In the genomic region with DNA sequence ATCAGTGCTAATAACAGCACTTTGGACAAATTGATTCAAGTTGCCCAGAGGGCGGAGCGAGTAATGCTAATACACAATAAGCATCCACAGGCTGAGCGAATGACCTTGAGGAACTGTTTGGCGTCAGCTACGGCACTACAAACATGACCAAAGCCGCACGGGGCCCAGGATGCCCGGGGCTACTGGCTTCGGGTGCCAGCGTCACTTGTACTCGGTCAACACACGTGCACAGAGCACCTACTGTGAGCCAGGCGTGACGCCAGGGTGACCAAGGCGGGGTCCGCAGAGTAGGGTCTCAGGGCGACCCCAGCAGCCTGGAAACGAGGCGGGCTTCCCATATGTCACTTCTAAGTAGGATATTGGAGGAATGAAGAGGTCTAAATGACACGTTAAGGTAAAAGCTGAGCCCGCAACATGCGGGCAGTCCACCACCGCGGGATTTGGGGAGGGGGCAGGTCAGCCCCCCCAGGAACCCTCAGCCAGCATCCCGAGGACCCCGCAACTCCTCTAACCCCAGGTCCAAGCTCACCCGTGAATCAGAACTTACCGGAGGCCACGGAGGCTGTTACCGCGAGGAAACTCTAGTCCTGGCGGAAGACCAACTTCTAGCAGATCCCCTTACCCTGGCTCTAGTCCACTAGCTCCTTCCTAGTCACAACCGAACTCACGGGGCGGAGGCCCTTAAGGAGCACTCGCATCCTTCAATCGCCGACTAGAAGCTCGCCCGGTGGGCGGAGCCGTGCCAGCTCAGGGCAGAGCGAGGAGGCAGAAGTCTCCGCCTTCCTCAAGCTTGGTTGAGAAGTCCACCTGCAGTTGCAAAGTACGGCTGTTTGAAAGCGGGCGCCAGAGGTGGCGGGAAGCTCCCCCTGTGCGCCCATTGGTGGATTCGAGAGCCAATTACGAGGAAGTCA, we compare ENCODE assay signal across 8 cellular contexts. TPM values are rescaled to one million over a fixed set of nuclear protein-coding genes. Genes with fewer than 3 reads are reported as not detected.
A peak's percentile ranks its signal among the peaks of the same experiment; 100 is the strongest.
DNase-seq lines count a peak whose midpoint lies in the region; ATAC-seq and TF ChIP-seq lines count a peak whose summit lies in the region.

A gene with protein sequence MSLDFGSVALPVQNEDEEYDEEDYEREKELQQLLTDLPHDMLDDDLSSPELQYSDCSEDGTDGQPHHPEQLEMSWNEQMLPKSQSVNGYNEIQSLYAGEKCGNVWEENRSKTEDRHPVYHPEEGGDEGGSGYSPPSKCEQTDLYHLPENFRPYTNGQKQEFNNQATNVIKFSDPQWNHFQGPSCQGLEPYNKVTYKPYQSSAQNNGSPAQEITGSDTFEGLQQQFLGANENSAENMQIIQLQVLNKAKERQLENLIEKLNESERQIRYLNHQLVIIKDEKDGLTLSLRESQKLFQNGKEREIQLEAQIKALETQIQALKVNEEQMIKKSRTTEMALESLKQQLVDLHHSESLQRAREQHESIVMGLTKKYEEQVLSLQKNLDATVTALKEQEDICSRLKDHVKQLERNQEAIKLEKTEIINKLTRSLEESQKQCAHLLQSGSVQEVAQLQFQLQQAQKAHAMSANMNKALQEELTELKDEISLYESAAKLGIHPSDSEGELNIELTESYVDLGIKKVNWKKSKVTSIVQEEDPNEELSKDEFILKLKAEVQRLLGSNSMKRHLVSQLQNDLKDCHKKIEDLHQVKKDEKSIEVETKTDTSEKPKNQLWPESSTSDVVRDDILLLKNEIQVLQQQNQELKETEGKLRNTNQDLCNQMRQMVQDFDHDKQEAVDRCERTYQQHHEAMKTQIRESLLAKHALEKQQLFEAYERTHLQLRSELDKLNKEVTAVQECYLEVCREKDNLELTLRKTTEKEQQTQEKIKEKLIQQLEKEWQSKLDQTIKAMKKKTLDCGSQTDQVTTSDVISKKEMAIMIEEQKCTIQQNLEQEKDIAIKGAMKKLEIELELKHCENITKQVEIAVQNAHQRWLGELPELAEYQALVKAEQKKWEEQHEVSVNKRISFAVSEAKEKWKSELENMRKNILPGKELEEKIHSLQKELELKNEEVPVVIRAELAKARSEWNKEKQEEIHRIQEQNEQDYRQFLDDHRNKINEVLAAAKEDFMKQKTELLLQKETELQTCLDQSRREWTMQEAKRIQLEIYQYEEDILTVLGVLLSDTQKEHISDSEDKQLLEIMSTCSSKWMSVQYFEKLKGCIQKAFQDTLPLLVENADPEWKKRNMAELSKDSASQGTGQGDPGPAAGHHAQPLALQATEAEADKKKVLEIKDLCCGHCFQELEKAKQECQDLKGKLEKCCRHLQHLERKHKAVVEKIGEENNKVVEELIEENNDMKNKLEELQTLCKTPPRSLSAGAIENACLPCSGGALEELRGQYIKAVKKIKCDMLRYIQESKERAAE (N-terminal part only) (minus strand): TSS at position 656 of the 911 bp plus-strand sequence. CDS start 5,420 bp downstream, outside the sequence.

- 0% methylated on average over 1 to 7 of the region's 51 CpGs for WGBS in gastroesophageal sphincter (ENCODE audit: low coverage in 1 of 2), 2 donors

- H3K9me3 ChIP-seq in gastroesophageal sphincter (no peaks in the 10 kb centered on the region), neutrophil (no peaks in the 10 kb centered on the region)

- H3K27ac ChIP-seq in gastroesophageal sphincter (peak within 1 kb of the TSS in 3 of 4 donors; percentile 59 to 73 (median 67)), neutrophil (peak within 1 kb of the TSS; percentile 67), substantia nigra (ENCODE audit: low read depth, low read length, poor library complexity, severe bottlenecking) (no peak within 1 kb of the TSS)

- TF ChIP-seq POLR2A in NB4 (IDR thresholded peaks at IDR 0.05; ENCODE audit: extremely low read depth, insufficient read length) (peak; percentile 85), gastroesophageal sphincter (IDR thresholded peaks at IDR 0.05) (no peak)

- TF ChIP-seq EP300 in gastroesophageal sphincter (IDR thresholded peaks at IDR 0.05): no peak

- H3K4me1 ChIP-seq in gastroesophageal sphincter (peaks cover 0 to 15% (median 0%) of the 10 kb centered on the region in 3 donors), neutrophil (ENCODE audit: control insufficient read depth in 1 of 2, insufficient read depth in 1 of 2, low read depth in 1 of 2, low read length in 1 of 2) (peaks cover 17 to 20% of the 10 kb centered on the region in 2 experiments)

- peak; percentile 99 for DNase-seq in GM06990 (ENCODE audit: extremely low read depth, insufficient read length)
- peak; percentile 100 for DNase-seq in NB4 (ENCODE audit: low read depth)
- peak; percentile 100 for DNase-seq in SK-N-DZ (ENCODE audit: low spot score)
- peak; percentile 99 for DNase-seq in activated naive CD4-positive, alpha-beta T cell treated with Interleukin-2 at 50 U/mL for 16 hours
- peak; percentile 32 to 97 (median 89) for DNase-seq in substantia nigra (lab: John Stamatoyannopoulos, UW)

- H3K4me3 ChIP-seq in GM06990 (replicated peaks; ENCODE audit: low read depth, low read length) (peak within 1 kb of the TSS; percentile 81), NB4 (ENCODE audit: low read depth, low read length) (peak within 1 kb of the TSS; percentile 90), gastroesophageal sphincter (peak within 1 kb of the TSS; percentile 63 to 85), neutrophil (ENCODE audit: low read depth in 1 of 2, low read length in 1 of 2) (peak within 1 kb of the TSS; percentile 70 to 84)

- TF ChIP-seq CTCF in GM06990 (IDR thresholded peaks at IDR 0.05; ENCODE audit: insufficient read depth, low read length, poor library complexity, severe bottlenecking): no peak
- no peak for TF ChIP-seq CTCF in NB4 (IDR thresholded peaks at IDR 0.05; ENCODE audit: low read depth, low read length)
- TF ChIP-seq CTCF in gastroesophageal sphincter (IDR thresholded peaks at IDR 0.05): peak in 2 of 4 experiments; percentile 8 to 14
- peak; percentile 53 for TF ChIP-seq CTCF in neutrophil (IDR thresholded peaks at IDR 0.05)

- ATAC-seq in HG02571 (IDR thresholded peaks at IDR 0.05; ENCODE audit: unreplicated experiment) (peak; percentile 96), gastroesophageal sphincter (peak; percentile 100)

- H3K36me3 ChIP-seq in GM06990 (ENCODE audit: control insufficient read depth, insufficient read depth, low read length) (no peaks in the 10 kb centered on the region), gastroesophageal sphincter (no peaks in the 10 kb centered on the region), neutrophil (no peaks in the 10 kb centered on the region)

- H3K27me3 ChIP-seq in GM06990 (replicated peaks; ENCODE audit: control insufficient read depth, insufficient read depth, low read length) (no peaks in the 10 kb centered on the region), gastroesophageal sphincter (no peaks in the 10 kb centered on the region), neutrophil (no peaks in the 10 kb centered on the region)

RNA-seq across cellular contexts. Expression of the gene that starts here (rescaled TPM):
- polyA plus RNA-seq in SK-N-DZ (2014; cell fraction: cytosol; rRNA removed): 24.3 and 29.3 TPM in 2 replicates
- polyA plus RNA-seq in SK-N-DZ (2014; cell fraction: nucleus; rRNA removed): 54.1 and 62.6 TPM in 2 replicates
- total RNA-seq in gastroesophageal sphincter: 1 to 10 TPM; 3.0 to 5.0 (median 3.9) TPM
